In the genomic region with DNA sequence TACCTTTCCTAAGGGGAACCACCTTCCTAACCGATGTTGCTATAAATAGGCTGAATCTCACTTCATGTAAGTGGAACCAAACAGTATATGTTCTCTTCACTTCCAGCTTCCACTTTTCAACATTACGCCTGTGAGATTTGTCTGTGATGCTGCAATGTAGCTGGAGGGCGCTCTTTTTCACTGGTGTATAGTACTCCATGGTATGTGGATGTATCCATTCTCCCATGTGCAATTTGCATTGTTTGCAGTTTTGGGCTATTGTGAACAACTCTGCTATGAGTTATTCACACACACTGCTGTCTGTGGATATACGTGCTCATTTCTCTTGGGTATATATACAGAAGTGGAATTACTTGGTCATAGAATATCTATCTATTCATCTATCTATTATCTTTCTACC, we compare ENCODE assay signal across 22 cellular contexts.
"Had no signal": no experiment of that assay in that cellular context is flagged by ENCODE, and none has a peak within 500 bp of the region (broad histone marks: within the 10 kb centered on the region; RNA-seq: fewer than 3 reads in every experiment).

No MANE protein-coding gene starts in this region.

- H3K9me3 ChIP-seq: esophagus squamous epithelium, gastroesophageal sphincter, mucosa of descending colon, pancreas, suprapubic skin, thyroid gland, uterus had no signal

- H3K9me3 Mint-ChIP-seq: dendritic cell treated with granulocyte-macrophage colony-stimulating factor and Interleukin-4, amounts not matched to agents 40 ng/mL and 50 ng/mL, for 4 days; effector memory CD8-positive, alpha-beta T cell had no signal

- H3K27me3 Mint-ChIP-seq: effector memory CD8-positive, alpha-beta T cell; naive thymus-derived CD8-positive, alpha-beta T cell; progenitor cell of endocrine pancreas had no signal

- H3K27ac ChIP-seq: esophagus squamous epithelium, gastroesophageal sphincter, pancreas, suprapubic skin, thyroid gland, uterus had no signal

- H3K4me3 ChIP-seq: esophagus squamous epithelium, gastroesophageal sphincter, mucosa of descending colon, pancreas, suprapubic skin, thyroid gland, uterus had no signal

- H3K4me3 Mint-ChIP-seq: dendritic cell treated with granulocyte-macrophage colony-stimulating factor and Interleukin-4, amounts not matched to agents 40 ng/mL and 50 ng/mL, for 4 days; effector memory CD8-positive, alpha-beta T cell; type B pancreatic cell had no signal

- H3K4me1 ChIP-seq: gastroesophageal sphincter, pancreas, thyroid gland, uterus had no signal

- H3K27me3 ChIP-seq: pancreas, thyroid gland, uterus had no signal

- ATAC-seq: effector memory CD8-positive, alpha-beta T cell; gastroesophageal sphincter; left lobe of liver; mucosa of descending colon; naive thymus-derived CD8-positive, alpha-beta T cell; pancreas; right cardiac atrium; stimulated activated naive CD8-positive, alpha-beta T cell treated with anti-CD3 and anti-CD28 coated beads, Interleukin-15, Interleukin-2, amounts not matched to agents 100 U/mL and 50 U/mL, for 24 hours had no signal

- H3K36me3 ChIP-seq: esophagus squamous epithelium, gastroesophageal sphincter, pancreas, suprapubic skin, thyroid gland, uterus had no signal

- FAIRE-seq: pancreas, small intestine had no signal

- DNase-seq: effector memory CD8-positive, alpha-beta T cell; esophagus squamous epithelium; foreskin fibroblast; glutamatergic neuron; islet precursor cell; mammary epithelial cell; mucosa of descending colon; naive thymus-derived CD8-positive, alpha-beta T cell; occipital lobe; right cardiac atrium; small intestine; stimulated activated CD4-positive, alpha-beta T cell treated with anti-CD3 and anti-CD28 coated beads, Interleukin-12 subunit alpha, Interleukin-12 subunit beta, amount 100 ng/mL, for 4 hours; stimulated activated naive CD8-positive, alpha-beta T cell treated with anti-CD3 and anti-CD28 coated beads, Interleukin-15, Interleukin-2, amounts not matched to agents 100 U/mL and 50 U/mL, for 24 hours; thyroid gland; uterus had no signal

- H3K27ac Mint-ChIP-seq: dendritic cell treated with granulocyte-macrophage colony-stimulating factor and Interleukin-4, amounts not matched to agents 40 ng/mL and 50 ng/mL, for 4 days; progenitor cell of endocrine pancreas; type B pancreatic cell had no signal

- H3K4me1 Mint-ChIP-seq: naive thymus-derived CD8-positive, alpha-beta T cell had no signal
